In genomic region chr17:49002331-49002730, GRCh38 we compare ENCODE assay signal across 26 cellular contexts. TPM values are rescaled to one million over a fixed set of nuclear protein-coding genes. Genes with fewer than 3 reads are reported as not detected.
DNase-seq lines count a peak whose midpoint lies in the region; ATAC-seq and TF ChIP-seq lines count a peak whose summit lies in the region.
"Had no signal": no experiment of that assay in that cellular context is flagged by ENCODE, and none has a peak within 500 bp of the region (broad histone marks: within the 10 kb centered on the region; RNA-seq: fewer than 3 reads in every experiment).

No MANE protein-coding gene starts in this region.

- H2BK5ac ChIP-seq in neuronal stem cell (ENCODE audit: low read length): no peak overlapping the region

- H2AK5ac ChIP-seq in neuronal stem cell (ENCODE audit: low read depth, low read length): no peak overlapping the region

- no peak overlapping the region for H3K27ac ChIP-seq in HUES6 (ENCODE audit: low read depth, low read length)
- peak overlapping the region; percentile 84 for H3K27ac ChIP-seq in smooth muscle cell (ENCODE audit: low read depth)
- no peak overlapping the region for H3K27ac ChIP-seq in neuronal stem cell (replicated peaks; ENCODE audit: low read length)
- H3K27ac ChIP-seq: left lung, upper lobe of right lung, VCaP had no signal

- no peak for ATAC-seq in WTC11
- ATAC-seq: left lung, mucosa of descending colon, upper lobe of right lung had no signal

- H3K9ac ChIP-seq in HUES6 (ENCODE audit: low read length) (no peak overlapping the region), iPS-15b (ENCODE audit: low read depth, low read length) (no peak overlapping the region), smooth muscle cell (ENCODE audit: low read depth) (peak overlapping the region; percentile 89), neuronal stem cell (ENCODE audit: low read depth, low read length, poor library complexity) (no peak overlapping the region)

- WGBS in smooth muscle cell (ENCODE audit: low lambda C conversion rate): 15% methylated on average over 2 of the region's 2 CpGs
- WGBS in neuronal stem cell (ENCODE audit: extremely low coverage in 2 of 2, insufficient read length in 2 of 2, insufficient replicate concordance in 1 of 2), 2 donors: no CpG with 5 or more reads among the region's 2 CpGs

- peaks cover 72% of the 10 kb centered on the region for H4K20me1 ChIP-seq in smooth muscle cell (ENCODE audit: low read depth)

- no peak overlapping the region for H2BK12ac ChIP-seq in neuronal stem cell (ENCODE audit: low read length)

- H4K8ac ChIP-seq in neuronal stem cell (ENCODE audit: low read depth, low read length): no peak overlapping the region

- peaks cover 50% of the 10 kb centered on the region for H3K36me3 Mint-ChIP-seq in WTC11
- H3K36me3 Mint-ChIP-seq: IgD-negative memory B cell, immature natural killer cell had no signal

- DNase-seq in WTC11 (ENCODE audit: low spot score) (no peak), smooth muscle cell (lab: John Stamatoyannopoulos, UW; ENCODE audit: unreplicated experiment) (no peak), neuronal stem cell (ENCODE audit: low spot score) (no peak), DMS153 treated with DMSO at 0.1 percent for 48 hours (lab: John Stamatoyannopoulos, UW; ENCODE audit: unreplicated experiment) (no peak), NCI-H1417 treated with DMSO at 0.1 percent for 48 hours (lab: John Stamatoyannopoulos, UW) (no peak)
- DNase-seq: activated CD4-positive, alpha-beta memory T cell treated with anti-CD3 and anti-CD28 coated beads for 36 hours; activated gamma-delta T cell treated with Interleukin-2 at 50 U/mL for 16 hours; COR-L47; DND-41; effector memory CD4-positive, alpha-beta T cell; immature natural killer cell; left lung; mucosa of descending colon; NCI-H1436 treated with DMSO at 0.1 percent for 48 hours; NCI-H2171 treated with DMSO at 0.1 percent for 48 hours; NCI-H526 treated with DMSO at 0.1 percent for 48 hours; nucleus accumbens; retina; upper lobe of right lung had no signal

- peak overlapping the region; percentile 83 for H3K4me3 Mint-ChIP-seq in WTC11
- H3K4me3 Mint-ChIP-seq: activated CD4-positive, alpha-beta memory T cell treated with anti-CD3 and anti-CD28 coated beads for 36 hours; central memory CD8-positive, alpha-beta T cell; IgD-negative memory B cell; immature natural killer cell; T-helper 1 cell treated with Interleukin-12 subunit alpha and Interleukin-12 subunit beta and Interleukin-4 antibody, amounts not matched to agents 30 μg/mL and 1 μg/mL, for 36 hours had no signal

- CTCF ChIA-PET in WTC11 (lab: Charles Lee): interaction anchor here (1.0 to 2.3 kb wide), 2 partner anchors 11 to 30 kb away, joined by 3 to 8 read pairs; no protein-coding TSS in a partner anchor

- no peaks in the 10 kb centered on the region for H3K9me3 ChIP-seq in HUES6 (ENCODE audit: control insufficient read depth, insufficient read depth, low read depth, low read length)
- H3K9me3 ChIP-seq in iPS-15b (ENCODE audit: control insufficient read depth, insufficient read depth, low read length): no peaks in the 10 kb centered on the region
- no peaks in the 10 kb centered on the region for H3K9me3 ChIP-seq in smooth muscle cell (replicated peaks; ENCODE audit: low read depth)
- H3K9me3 ChIP-seq in neuronal stem cell (replicated peaks in 1 of 2; ENCODE audit: control insufficient read depth in 2 of 2, insufficient read depth in 1 of 2, low read depth in 1 of 2, low read length in 2 of 2): no peaks in the 10 kb centered on the region
- H3K9me3 ChIP-seq: left lung, mucosa of descending colon, upper lobe of right lung had no signal

- POLR2A ChIA-PET in WTC11 (lab: Charles Lee): no interaction called here

- H3K27me3 Mint-ChIP-seq in WTC11 (ENCODE audit: low read depth): no peaks in the 10 kb centered on the region

- no peaks in the 10 kb centered on the region for H3K79me1 ChIP-seq in neuronal stem cell (ENCODE audit: low read depth, low read length)

- H3K36me3 ChIP-seq in HUES6 (ENCODE audit: control insufficient read depth, insufficient read depth, low read length) (peaks cover 48% of the 10 kb centered on the region), iPS-15b (ENCODE audit: control insufficient read depth, insufficient read depth, low read length) (peaks cover 14% of the 10 kb centered on the region), smooth muscle cell (ENCODE audit: low read depth) (no peaks in the 10 kb centered on the region), neuronal stem cell (replicated peaks in 1 of 2; ENCODE audit: control insufficient read depth in 2 of 2, insufficient read depth in 2 of 2, low read length in 2 of 2) (peaks cover 14 to 66% of the 10 kb centered on the region in 2 donors)
- H3K36me3 ChIP-seq: left lung, upper lobe of right lung had no signal

- peak overlapping the region; percentile 95 for H3K4me2 ChIP-seq in smooth muscle cell
- no peak overlapping the region for H3K4me2 ChIP-seq in neuronal stem cell (ENCODE audit: insufficient read depth, low read length, poor library complexity, severe bottlenecking)

- peaks cover 59% of the 10 kb centered on the region for H3K4me1 Mint-ChIP-seq in WTC11

- no peak overlapping the region for H3K23ac ChIP-seq in neuronal stem cell (ENCODE audit: low read depth, low read length, poor library complexity)

- no peak overlapping the region for H3K4ac ChIP-seq in neuronal stem cell (ENCODE audit: low read length)

- peaks cover 12% of the 10 kb centered on the region for H3F3A ChIP-seq in smooth muscle cell (ENCODE audit: low read depth)

- no peak overlapping the region for H3K14ac ChIP-seq in neuronal stem cell (ENCODE audit: low read length)

- no peaks in the 10 kb centered on the region for H3K9me3 Mint-ChIP-seq in WTC11
- H3K9me3 Mint-ChIP-seq: activated CD4-positive, alpha-beta memory T cell treated with anti-CD3 and anti-CD28 coated beads for 36 hours; central memory CD8-positive, alpha-beta T cell; T-helper 1 cell treated with Interleukin-12 subunit alpha and Interleukin-12 subunit beta and Interleukin-4 antibody, amounts not matched to agents 30 μg/mL and 1 μg/mL, for 36 hours had no signal

- H3K4me3 ChIP-seq in HUES6 (ENCODE audit: low read depth, low read length): peak overlapping the region; percentile 99
- H3K4me3 ChIP-seq in iPS-15b (ENCODE audit: low read depth, low read length): peak overlapping the region; percentile 59
- H3K4me3 ChIP-seq in smooth muscle cell: peak overlapping the region; percentile 96
- H3K4me3 ChIP-seq in neuronal stem cell (ENCODE audit: low read length in 2 of 2): peak overlapping the region in 1 of 2 donors; percentile 98
- H3K4me3 ChIP-seq: left lung, mucosa of descending colon, upper lobe of right lung had no signal

- H3K27ac Mint-ChIP-seq in WTC11: peak overlapping the region; percentile 76
- H3K27ac Mint-ChIP-seq: activated CD4-positive, alpha-beta memory T cell treated with anti-CD3 and anti-CD28 coated beads for 36 hours; IgD-negative memory B cell; immature natural killer cell; T-helper 1 cell treated with Interleukin-12 subunit alpha and Interleukin-12 subunit beta and Interleukin-4 antibody, amounts not matched to agents 30 μg/mL and 1 μg/mL, for 36 hours had no signal

- TF ChIP-seq CTCF in WTC11 (IDR thresholded peaks at IDR 0.05) (no peak), smooth muscle cell (IDR thresholded peaks at IDR 0.05; ENCODE audit: borderline replicate concordance, insufficient read depth, poor library complexity, severe bottlenecking) (no peak)

- no peak overlapping the region for H4K91ac ChIP-seq in neuronal stem cell (ENCODE audit: low read depth, low read length, poor library complexity)

- H2AFZ ChIP-seq in smooth muscle cell (ENCODE audit: low read depth): no peak overlapping the region
- H2AFZ ChIP-seq in neuronal stem cell (ENCODE audit: low read length): no peak overlapping the region

- H2BK120ac ChIP-seq in neuronal stem cell (ENCODE audit: low read depth, low read length): no peak overlapping the region

- H3K27me3 ChIP-seq in HUES6 (ENCODE audit: control insufficient read depth, insufficient read depth, low read length) (no peaks in the 10 kb centered on the region), iPS-15b (ENCODE audit: control insufficient read depth, insufficient read depth, low read length) (no peaks in the 10 kb centered on the region), smooth muscle cell (ENCODE audit: low read depth) (no peaks in the 10 kb centered on the region), neuronal stem cell (ENCODE audit: control insufficient read depth in 3 of 3, insufficient read depth in 3 of 3, low read depth in 1 of 3, low read length in 3 of 3) (no peaks in the 10 kb centered on the region)

- H3K79me2 ChIP-seq in smooth muscle cell (ENCODE audit: low read depth): peaks cover 100% of the 10 kb centered on the region

- no peak overlapping the region for H2BK15ac ChIP-seq in neuronal stem cell (ENCODE audit: low read length)

- H3K4me1 ChIP-seq in HUES6 (ENCODE audit: control insufficient read depth, insufficient read depth, low read length): peaks cover 39% of the 10 kb centered on the region
- peaks cover 23% of the 10 kb centered on the region for H3K4me1 ChIP-seq in iPS-15b (ENCODE audit: control insufficient read depth, insufficient read depth, low read length)
- H3K4me1 ChIP-seq in smooth muscle cell (ENCODE audit: low read depth): peaks cover 52% of the 10 kb centered on the region
- peaks cover 14 to 17% of the 10 kb centered on the region in 2 donors for H3K4me1 ChIP-seq in neuronal stem cell (ENCODE audit: control insufficient read depth in 2 of 2, insufficient read depth in 1 of 2, low read depth in 1 of 2, low read length in 2 of 2)

- H3K18ac ChIP-seq in neuronal stem cell (ENCODE audit: low read length): no peak overlapping the region

TF ChIP-seq in WTC11, 78 proteins besides CTCF, POLR2A, EP300 and RAD21:
- no peak for TF ChIP-seq MYBL2 (CRISPR knock-in tag; IDR thresholded peaks at IDR 0.05)
TF ChIP-seq in WTC11: peak in this region for 0.

RNA-seq across cellular contexts. Expression of gene IGF2BP1, which starts 5.1 kb away (rescaled TPM):
- total RNA-seq in WTC11 (2021) (392 to 434 TPM (median 423 TPM) in 3 replicates), smooth muscle cell (51.0 and 54.6 TPM in 2 replicates)
- polyA plus RNA-seq in smooth muscle cell: 49.7 and 51.4 TPM in 2 replicates
- polyA plus RNA-seq in neuronal stem cell (2013, experiment 1 of 2): 77.2 TPM
- 84.4 TPM for polyA plus RNA-seq in neuronal stem cell (2013, experiment 2 of 2)
- total RNA-seq: upper lobe of right lung had no signal
- polyA plus RNA-seq: IgD-negative memory B cell, immature natural killer cell had no signal

RNA-seq across cellular contexts. Expression of gene GIP, which starts 33.9 kb away (rescaled TPM):
- total RNA-seq in WTC11 (2021) (0.39 TPM in 1 of 3 replicates, not detected in the others), smooth muscle cell (not detected in 2 replicates)
- polyA plus RNA-seq in smooth muscle cell: 1.6 and 1.9 TPM in 2 replicates
- 0.08 TPM for polyA plus RNA-seq in neuronal stem cell (2013, experiment 1 of 2)
- polyA plus RNA-seq in neuronal stem cell (2013, experiment 2 of 2): 0.11 TPM
- total RNA-seq: activated CD4-positive, alpha-beta memory T cell treated with anti-CD3 and anti-CD28 coated beads for 36 hours; left lung; MCF 10A; mucosa of descending colon; upper lobe of right lung had no signal
- polyA plus RNA-seq: IgD-negative memory B cell, immature natural killer cell had no signal

RNA-seq across cellular contexts. Expression of gene SNF8, which starts 57.7 kb away (rescaled TPM):
- 116 to 136 TPM (median 127 TPM) in 3 replicates for total RNA-seq in WTC11 (2021)
- 69.0 and 69.6 TPM in 2 replicates for total RNA-seq in smooth muscle cell
- polyA plus RNA-seq in smooth muscle cell: 260 and 263 TPM in 2 replicates
- 74.0 TPM for polyA plus RNA-seq in neuronal stem cell (2013, experiment 1 of 2)
- 71.0 TPM for polyA plus RNA-seq in neuronal stem cell (2013, experiment 2 of 2)
